In the genomic region with DNA sequence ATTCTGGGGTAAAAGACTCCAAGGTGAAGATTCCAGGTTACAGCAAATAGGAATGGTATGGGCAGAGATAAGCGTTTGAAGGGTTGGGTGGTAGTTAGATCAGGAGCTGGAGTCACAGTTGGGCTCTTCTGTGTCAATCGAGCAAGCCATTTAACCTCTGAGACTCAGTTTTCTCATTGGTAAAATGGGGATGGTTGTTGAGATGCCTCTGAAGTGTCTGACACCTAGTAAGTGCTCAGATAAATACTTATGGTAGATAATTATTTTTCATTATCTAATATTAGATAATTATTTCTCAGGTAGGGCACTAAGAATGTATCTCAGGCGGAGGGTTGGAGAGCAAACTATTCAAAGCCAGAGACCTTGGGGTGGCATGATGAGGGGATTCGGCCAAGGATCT, we compare ENCODE assay signal across 1 cellular context.
TF ChIP-seq lines count a peak whose summit lies in the region.

No MANE protein-coding gene starts in this region.

TF ChIP-seq in GM12878, 131 proteins besides CTCF, POLR2A, EP300 and RAD21:
- no peak for TF ChIP-seq NR2C2 (IDR thresholded peaks at IDR 0.05; ENCODE audit: borderline replicate concordance, control insufficient read depth, insufficient read length, low read depth)
- TF ChIP-seq TCF12 (IDR thresholded peaks at IDR 0.05; ENCODE audit: low read depth, low read length) = no peak
TF ChIP-seq in GM12878: peak in this region for 0.
